Comparison of ENCODE assay signal across 24 cellular contexts in genomic region chr12:8647968-8648367, GRCh38. TPM values are rescaled to one million over a fixed set of nuclear protein-coding genes. Genes with fewer than 3 reads are reported as not detected.
"Had no signal": no experiment of that assay in that cellular context is flagged by ENCODE, and none has a peak within 500 bp of the region (broad histone marks: within the 10 kb centered on the region; RNA-seq: fewer than 3 reads in every experiment).

No MANE protein-coding gene starts in this region.

- DNase-seq: activated B cell treated with CpG ODN at 0.5 μM for 24 hours; activated CD4-positive, alpha-beta T cell treated with anti-CD3 and anti-CD28 coated beads for 1 hour; brain microvascular endothelial cell; NCI-H146; NCI-H187 treated with DMSO at 0.1 percent for 48 hours; NCI-H2107; NCI-H2171 treated with DMSO at 0.1 percent for 48 hours; NCI-H226; NCI-H526 treated with DMSO at 0.1 percent for 48 hours; NCI-H82; PC-3; SHP77; T-helper 9 cell had no signal

- H3K4me1 ChIP-seq: SJSA1 had no signal

- H3K27me3 Mint-ChIP-seq: activated B cell treated with CpG ODN at 0.5 μM for 24 hours; activated naive CD8-positive, alpha-beta T cell treated with anti-CD3 and anti-CD28 coated beads for 36 hours had no signal

- H3K4me3 ChIP-seq: cardiac muscle cell, SJSA1 had no signal

- H3K4me3 Mint-ChIP-seq: activated B cell treated with CpG ODN at 0.5 μM for 24 hours; activated CD4-positive, alpha-beta memory T cell treated with anti-CD3 and anti-CD28 coated beads for 36 hours; activated CD4-positive, alpha-beta T cell treated with anti-CD3 and anti-CD28 coated beads, Interleukin-2, amount 10 ng/mL, durations not matched to agents 24 days and 14 days; activated naive CD4-positive, alpha-beta T cell treated with anti-CD3 and anti-CD28 coated beads, Interleukin-2, amount 10 ng/mL, durations not matched to agents 7 days and 5 days; activated naive CD8-positive, alpha-beta T cell treated with anti-CD3 and anti-CD28 coated beads for 36 hours; T-helper 1 cell treated with Interleukin-12 subunit alpha and Interleukin-12 subunit beta and Interleukin-4 antibody, amounts not matched to agents 30 μg/mL and 1 μg/mL, for 36 hours had no signal

- H3K36me3 Mint-ChIP-seq: activated CD4-positive, alpha-beta memory T cell treated with anti-CD3 and anti-CD28 coated beads for 36 hours; activated naive CD8-positive, alpha-beta T cell treated with anti-CD3 and anti-CD28 coated beads for 36 hours had no signal

- ATAC-seq: PC-3, SK-N-SH treated with all-trans-retinoic acid at 6 μM for 48 hours had no signal

- H3K9me3 Mint-ChIP-seq: activated B cell treated with CpG ODN at 0.5 μM for 24 hours; activated CD4-positive, alpha-beta memory T cell treated with anti-CD3 and anti-CD28 coated beads for 36 hours; activated naive CD4-positive, alpha-beta T cell treated with anti-CD3 and anti-CD28 coated beads, Interleukin-2, amount 10 ng/mL, durations not matched to agents 7 days and 5 days; activated T-cell treated with anti-CD3 and anti-CD28 coated beads, Interleukin-2, amount 50 U/mL, for 72 hours; activated T-helper 2 cell treated with anti-CD3 and anti-CD28 coated beads, Interferon-gamma antibody, Interleukin-2, Interleukin-4, amounts not matched to agents 10 μg/mL and 5 μg/mL and 100 μg/mL, durations not matched to agents 14 hours and 24 hours and 36 hours; T-helper 1 cell treated with Interleukin-12 subunit alpha and Interleukin-12 subunit beta and Interleukin-4 antibody, amounts not matched to agents 30 μg/mL and 1 μg/mL, for 36 hours had no signal

- H3K27ac Mint-ChIP-seq: activated B cell treated with CpG ODN at 0.5 μM for 24 hours; activated CD4-positive, alpha-beta memory T cell treated with anti-CD3 and anti-CD28 coated beads for 36 hours; activated CD4-positive, alpha-beta T cell treated with anti-CD3 and anti-CD28 coated beads, Interleukin-2, amount 10 ng/mL, durations not matched to agents 24 days and 14 days; activated naive CD4-positive, alpha-beta T cell treated with anti-CD3 and anti-CD28 coated beads, Interleukin-2, amount 10 ng/mL, durations not matched to agents 7 days and 5 days; activated T-helper 2 cell treated with anti-CD3 and anti-CD28 coated beads, Interferon-gamma antibody, Interleukin-2, Interleukin-4, amounts not matched to agents 10 μg/mL and 5 μg/mL and 100 μg/mL, durations not matched to agents 14 hours and 24 hours and 36 hours; T-helper 1 cell treated with Interleukin-12 subunit alpha and Interleukin-12 subunit beta and Interleukin-4 antibody, amounts not matched to agents 30 μg/mL and 1 μg/mL, for 36 hours had no signal

- H3K36me3 ChIP-seq: brain microvascular endothelial cell, cardiac muscle cell, SJSA1 had no signal

- H3K27me3 ChIP-seq: brain microvascular endothelial cell, cardiac muscle cell had no signal

- H3K27ac ChIP-seq: brain microvascular endothelial cell, cardiac muscle cell, SJSA1 had no signal

- H3K9me3 ChIP-seq: SJSA1 had no signal

RNA-seq across cellular contexts. Expression of gene MFAP5, which starts 14.7 kb away (rescaled TPM):
- total RNA-seq: activated CD4-positive, alpha-beta memory T cell treated with anti-CD3 and anti-CD28 coated beads for 36 hours; activated CD4-positive, alpha-beta T cell treated with anti-CD3 and anti-CD28 coated beads, Interleukin-2, amount 10 ng/mL, durations not matched to agents 24 days and 14 days; activated naive CD8-positive, alpha-beta T cell treated with anti-CD3 and anti-CD28 coated beads for 36 hours; activated T-cell treated with anti-CD3 and anti-CD28 coated beads, Interleukin-2, amount 50 U/mL, for 72 hours; activated T-helper 2 cell treated with anti-CD3 and anti-CD28 coated beads, Interferon-gamma antibody, Interleukin-2, Interleukin-4, amounts not matched to agents 10 μg/mL and 5 μg/mL and 100 μg/mL, durations not matched to agents 14 hours and 24 hours and 36 hours; cardiac muscle cell; NCI-H460; PC-3 had no signal

RNA-seq across cellular contexts. Expression of gene AICDA, which starts 35.3 kb away (rescaled TPM):
- total RNA-seq: activated CD4-positive, alpha-beta memory T cell treated with anti-CD3 and anti-CD28 coated beads for 36 hours; activated CD4-positive, alpha-beta T cell treated with anti-CD3 and anti-CD28 coated beads, Interleukin-2, amount 10 ng/mL, durations not matched to agents 24 days and 14 days; activated naive CD8-positive, alpha-beta T cell treated with anti-CD3 and anti-CD28 coated beads for 36 hours; activated T-cell treated with anti-CD3 and anti-CD28 coated beads, Interleukin-2, amount 50 U/mL, for 72 hours; activated T-helper 2 cell treated with anti-CD3 and anti-CD28 coated beads, Interferon-gamma antibody, Interleukin-2, Interleukin-4, amounts not matched to agents 10 μg/mL and 5 μg/mL and 100 μg/mL, durations not matched to agents 14 hours and 24 hours and 36 hours; NCI-H460; PC-3; SJSA1 had no signal
